ENCODE assay signal across 20 cellular contexts in the genomic region with DNA sequence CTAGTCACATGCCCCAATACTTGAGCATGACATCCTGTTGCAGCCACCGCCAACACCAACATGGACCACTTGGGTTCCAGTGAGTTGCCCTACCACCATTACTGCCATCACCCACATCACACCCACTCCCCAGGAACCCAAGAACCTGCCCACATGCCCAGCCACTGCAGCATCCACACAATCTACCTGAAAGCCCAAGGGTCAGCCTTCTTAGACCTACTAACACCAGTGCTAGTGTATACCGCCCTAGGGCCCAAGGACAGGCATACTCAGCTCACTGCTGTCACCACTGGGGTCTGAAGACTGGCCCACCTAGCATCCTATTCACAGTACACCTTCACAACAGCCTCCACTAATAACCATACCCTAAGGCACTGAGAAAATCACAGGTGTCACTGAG.
A peak's percentile ranks its signal among the peaks of the same experiment; 100 is the strongest.
DNase-seq lines count a peak whose midpoint lies in the region; ATAC-seq and TF ChIP-seq lines count a peak whose summit lies in the region.
"Had no signal": no experiment of that assay in that cellular context is flagged by ENCODE, and none has a peak within 500 bp of the region (broad histone marks: within the 10 kb centered on the region; RNA-seq: fewer than 3 reads in every experiment).

No MANE protein-coding gene starts in this region.

- H3K9me2 ChIP-seq in OCI-LY7 (ENCODE audit: insufficient read depth, low read length), result no peaks in the 10 kb centered on the region
- H3K9me2 ChIP-seq: SK-N-SH had no signal

- H3K27ac Mint-ChIP-seq in CD14-positive monocyte, result peak overlapping the region in 5 of 7 donors; percentile 27 to 84 (median 70)

- intact Hi-C loops in CD14-positive monocyte (cut with micrococcal nuclease), result no loop called here
- intact Hi-C loops in OCI-LY7 (cut with micrococcal nuclease; ENCODE audit: unreplicated experiment), result loop anchor here (5.0 kb wide), 1 partner anchor 51 kb away; no protein-coding TSS in a partner anchor
- intact Hi-C loops in upper lobe of right lung (cut with DNase I), result no loop called here

- BruUV-seq in OCI-LY7 (replicated peaks; lab: Mats Ljungman, UMichigan), result no TSS peak

- H2AK5ac ChIP-seq in neuronal stem cell (ENCODE audit: low read depth, low read length), result peak overlapping the region; percentile 51

- no peak overlapping the region for H3K23ac ChIP-seq in neuronal stem cell (ENCODE audit: low read depth, low read length, poor library complexity)

- H3K4me1 Mint-ChIP-seq in CD14-positive monocyte, result no peaks in the 10 kb centered on the region

- peaks cover 0 to under 1% (median 0%) of the 10 kb centered on the region in 3 donors for H3K27me3 Mint-ChIP-seq in CD14-positive monocyte (ENCODE audit: low read depth in 3 of 3)

- DNase-seq in CD14-positive monocyte (ENCODE audit: low spot score), result no peak
- DNase-seq in OCI-LY7 (ENCODE audit: low spot score), result no peak
- DNase-seq in neuronal stem cell (ENCODE audit: low spot score), result no peak
- DNase-seq in upper lobe of right lung, result no peak
- DNase-seq in GF-D8 (lab: John Stamatoyannopoulos, UW), result no peak
- DNase-seq in T-helper 9 cell, result no peak
- no peak for DNase-seq in osteoblast (ENCODE audit: insufficient read length, low spot score, missing footprints)
- DNase-seq: C1 segment of cervical spinal cord, GOT3, HCEC 1CT, KG1, NCI-H1092, NCI-H1436, NCI-H187 treated with DMSO at 0.1 percent for 48 hours, NCI-H2107, NCI-H510A, NCI-H748 treated with DMSO at 0.1 percent for 48 hours, SIG-M5, SK-N-SH had no signal

- no peak overlapping the region for H2BK120ac ChIP-seq in neuronal stem cell (ENCODE audit: low read depth, low read length)

- H4K91ac ChIP-seq in neuronal stem cell (ENCODE audit: low read depth, low read length, poor library complexity), result no peak overlapping the region

- H3K36me3 ChIP-seq in OCI-LY7 (ENCODE audit: insufficient read depth, low read length) (peaks cover 88% of the 10 kb centered on the region), neuronal stem cell (replicated peaks in 1 of 2; ENCODE audit: control insufficient read depth in 2 of 2, insufficient read depth in 2 of 2, low read length in 2 of 2) (no peaks in the 10 kb centered on the region), upper lobe of right lung (peaks cover 24% of the 10 kb centered on the region), osteoblast (ENCODE audit: insufficient read depth, low read length) (no peaks in the 10 kb centered on the region)

- TF ChIP-seq CTCF in CD14-positive monocyte (IDR thresholded peaks at IDR 0.05), result no peak
- TF ChIP-seq CTCF in OCI-LY7 (conservative IDR thresholded peaks at IDR 0.05; ENCODE audit: low read length), result no peak
- no peak for TF ChIP-seq CTCF in upper lobe of right lung (IDR thresholded peaks at IDR 0.05)
- TF ChIP-seq CTCF in osteoblast (IDR thresholded peaks at IDR 0.05; ENCODE audit: extremely low read depth, low read depth, low read length), result no peak

- H3K36me3 Mint-ChIP-seq in CD14-positive monocyte, result peaks cover 82 to 90% of the 10 kb centered on the region in 2 donors

- H3K27ac ChIP-seq in OCI-LY7 (ENCODE audit: low read depth, low read length, poor library complexity, severe bottlenecking), result peak overlapping the region; percentile 92
- H3K27ac ChIP-seq in neuronal stem cell (replicated peaks; ENCODE audit: low read length), result no peak overlapping the region
- no peak overlapping the region for H3K27ac ChIP-seq in upper lobe of right lung
- H3K27ac ChIP-seq in osteoblast (ENCODE audit: low read depth, low read length), result no peak overlapping the region

- H3K14ac ChIP-seq in neuronal stem cell (ENCODE audit: low read length), result peak overlapping the region; percentile 72

- peaks cover 0 to 6% (median 4%) of the 10 kb centered on the region in 7 donors for H3K9me3 Mint-ChIP-seq in CD14-positive monocyte

- H3K4me3 ChIP-seq in OCI-LY7 (ENCODE audit: low read depth, low read length, poor library complexity, severe bottlenecking) (no peak overlapping the region), neuronal stem cell (ENCODE audit: low read length in 2 of 2) (no peak overlapping the region), upper lobe of right lung (no peak overlapping the region), osteoblast (ENCODE audit: insufficient read depth, low read length) (no peak overlapping the region)

- H3K27me3 ChIP-seq in neuronal stem cell (ENCODE audit: control insufficient read depth in 3 of 3, insufficient read depth in 3 of 3, low read depth in 1 of 3, low read length in 3 of 3) (no peaks in the 10 kb centered on the region), upper lobe of right lung (no peaks in the 10 kb centered on the region), osteoblast (ENCODE audit: insufficient read depth, low read length) (peaks cover 5% of the 10 kb centered on the region)

- WGBS in neuronal stem cell (ENCODE audit: extremely low coverage in 2 of 2, insufficient read length in 2 of 2, insufficient replicate concordance in 1 of 2), 2 donors, result no CpG with 5 or more reads among the region's 2 CpGs

- H3K79me1 ChIP-seq in neuronal stem cell (ENCODE audit: low read depth, low read length), result no peaks in the 10 kb centered on the region

- H3K9me3 ChIP-seq in OCI-LY7 (ENCODE audit: low read length) (peaks cover 9% of the 10 kb centered on the region; the same call in 1 of the 2 replicates), neuronal stem cell (replicated peaks in 1 of 2; ENCODE audit: control insufficient read depth in 2 of 2, insufficient read depth in 1 of 2, low read depth in 1 of 2, low read length in 2 of 2) (no peaks in the 10 kb centered on the region), upper lobe of right lung (no peaks in the 10 kb centered on the region), osteoblast (ENCODE audit: low read depth, low read length) (no peaks in the 10 kb centered on the region)
- H3K9me3 ChIP-seq: SK-N-SH had no signal

- no peak overlapping the region for H4K8ac ChIP-seq in neuronal stem cell (ENCODE audit: low read depth, low read length)

- no peak overlapping the region for H3K4me3 Mint-ChIP-seq in CD14-positive monocyte

- peak; percentile 26 for ATAC-seq in upper lobe of right lung
- ATAC-seq: Panc1 had no signal

- H2BK15ac ChIP-seq in neuronal stem cell (ENCODE audit: low read length), result peak overlapping the region; percentile 79

- no peak overlapping the region for H2AFZ ChIP-seq in OCI-LY7 (ENCODE audit: low read length)
- no peak overlapping the region for H2AFZ ChIP-seq in neuronal stem cell (ENCODE audit: low read length)
- no peak overlapping the region for H2AFZ ChIP-seq in osteoblast (ENCODE audit: low read length)

- no peak overlapping the region for H2BK5ac ChIP-seq in neuronal stem cell (ENCODE audit: low read length)

- H2BK12ac ChIP-seq in neuronal stem cell (ENCODE audit: low read length), result no peak overlapping the region

- no peak overlapping the region for H3K4me2 ChIP-seq in OCI-LY7 (ENCODE audit: low read length)
- no peak overlapping the region for H3K4me2 ChIP-seq in neuronal stem cell (ENCODE audit: insufficient read depth, low read length, poor library complexity, severe bottlenecking)
- H3K4me2 ChIP-seq in osteoblast (ENCODE audit: insufficient read depth, low read length), result no peak overlapping the region
- H3K4me2 ChIP-seq: SK-N-SH had no signal

- POLR2A ChIA-PET in OCI-LY7 (lab: Charles Lee), result no interaction called here

- H4K20me1 ChIP-seq in OCI-LY7 (ENCODE audit: insufficient read depth, low read length) (no peaks in the 10 kb centered on the region), osteoblast (ENCODE audit: insufficient read depth, low read length) (no peaks in the 10 kb centered on the region)

- no peak overlapping the region for H3K4ac ChIP-seq in neuronal stem cell (ENCODE audit: low read length)

- peak overlapping the region; percentile 47 for H3K9ac ChIP-seq in neuronal stem cell (ENCODE audit: low read depth, low read length, poor library complexity)
- H3K9ac ChIP-seq: SK-N-SH had no signal

- CTCF ChIA-PET in OCI-LY7 (lab: Charles Lee; ENCODE audit: unreplicated experiment), result no interaction called here

- H3K18ac ChIP-seq in neuronal stem cell (ENCODE audit: low read length), result no peak overlapping the region

- H3K79me2 ChIP-seq in OCI-LY7 (ENCODE audit: insufficient read depth, low read depth, low read length), result no peaks in the 10 kb centered on the region; the same call in 1 of the 2 replicates
- no peaks in the 10 kb centered on the region for H3K79me2 ChIP-seq in osteoblast (ENCODE audit: insufficient read depth, low read length)

- peaks cover 48% of the 10 kb centered on the region for H3K4me1 ChIP-seq in OCI-LY7 (ENCODE audit: insufficient read depth, low read length, poor library complexity, severe bottlenecking)
- no peaks in the 10 kb centered on the region for H3K4me1 ChIP-seq in neuronal stem cell (ENCODE audit: control insufficient read depth in 2 of 2, insufficient read depth in 1 of 2, low read depth in 1 of 2, low read length in 2 of 2)
- no peaks in the 10 kb centered on the region for H3K4me1 ChIP-seq in upper lobe of right lung
- no peaks in the 10 kb centered on the region for H3K4me1 ChIP-seq in osteoblast (ENCODE audit: insufficient read depth, low read length)
